Comparison of ENCODE assay signal across 27 cellular contexts in genomic region chr3:52007291-52007690, GRCh38.
"Had no signal": no experiment of that assay in that cellular context is flagged by ENCODE, and none has a peak within 500 bp of the region (broad histone marks: within the 10 kb centered on the region; RNA-seq: fewer than 3 reads in every experiment).

No MANE protein-coding gene starts in this region.

- H3K9me3 Mint-ChIP-seq: activated CD4-positive, alpha-beta memory T cell treated with anti-CD3 and anti-CD28 coated beads for 36 hours; activated CD4-positive, alpha-beta T cell treated with anti-CD3 and anti-CD28 coated beads, Interleukin-2, amount 10 ng/mL, durations not matched to agents 7 days and 5 days; activated naive CD4-positive, alpha-beta T cell treated with anti-CD3 and anti-CD28 coated beads for 36 hours; activated T-cell treated with anti-CD3 and anti-CD28 coated beads, Interleukin-2, amount 50 U/mL, for 4 hours; activated T-helper 17 cell treated with anti-CD3 and anti-CD28 coated beads, Interleukin-2, amount 50 U/mL, for 72 hours; T-cell had no signal

- H3K36me3 ChIP-seq: brain microvascular endothelial cell, Peyer's patch had no signal

- ATAC-seq: activated T-cell treated with anti-CD3 and anti-CD28 coated beads, Interleukin-2, amount 50 U/mL, for 4 hours; activated T-helper 17 cell treated with anti-CD3 and anti-CD28 coated beads, Interleukin-2, amount 50 U/mL, for 72 hours; T-cell had no signal

- H3K4me3 Mint-ChIP-seq: activated CD4-positive, alpha-beta memory T cell treated with anti-CD3 and anti-CD28 coated beads for 36 hours; activated CD4-positive, alpha-beta T cell treated with anti-CD3 and anti-CD28 coated beads, Interleukin-2, amount 10 ng/mL, durations not matched to agents 7 days and 5 days; activated naive CD4-positive, alpha-beta T cell treated with anti-CD3 and anti-CD28 coated beads for 36 hours; activated naive CD8-positive, alpha-beta T cell; activated T-cell treated with anti-CD3 and anti-CD28 coated beads, Interleukin-2, amount 50 U/mL, for 4 hours; activated T-helper 17 cell treated with anti-CD3 and anti-CD28 coated beads, Interleukin-2, amount 50 U/mL, for 72 hours; T-cell had no signal

- H3K4me1 Mint-ChIP-seq: activated T-helper 17 cell treated with anti-CD3 and anti-CD28 coated beads, Interleukin-2, amount 50 U/mL, for 72 hours had no signal

- H3K27me3 Mint-ChIP-seq: activated CD4-positive, alpha-beta memory T cell treated with anti-CD3 and anti-CD28 coated beads for 36 hours; activated naive CD8-positive, alpha-beta T cell; activated T-helper 17 cell treated with anti-CD3 and anti-CD28 coated beads, Interleukin-2, amount 50 U/mL, for 72 hours; T-cell had no signal

- H3K27me3 ChIP-seq: brain microvascular endothelial cell, Peyer's patch had no signal

- H3K27ac ChIP-seq: brain microvascular endothelial cell, Peyer's patch, SK-N-MC, VCaP had no signal

- DNase-seq: activated CD4-positive, alpha-beta memory T cell treated with anti-CD3 and anti-CD28 coated beads for 36 hours; activated CD4-positive, alpha-beta T cell treated with anti-CD3 and anti-CD28 coated beads, Interleukin-2, amount 10 ng/mL, durations not matched to agents 7 days and 5 days; activated CD4-positive, CD25-positive, alpha-beta regulatory T cell; activated CD8-positive, alpha-beta memory T cell treated with anti-CD3 and anti-CD28 coated beads for 24 hours; activated gamma-delta T cell; activated naive CD4-positive, alpha-beta T cell treated with anti-CD3 and anti-CD28 coated beads for 36 hours; activated T-cell treated with anti-CD3 and anti-CD28 coated beads, Interleukin-2, amount 50 U/mL, for 4 hours; amygdala; brain microvascular endothelial cell; cerebellar nuclear complex; IMR-90; KBM-7; NCI-H1048; NCI-H1930; NCI-H2171; NCI-H226; NCI-H526; NCI-H82; Peyer's patch; SHP77 treated with DMSO at 0.1 percent for 48 hours; T-cell; T-helper 2 cell; T1000 had no signal

- H3K9me3 ChIP-seq: Peyer's patch had no signal

- H3K4me3 ChIP-seq: Peyer's patch, SK-N-MC had no signal

- H3K27ac Mint-ChIP-seq: activated CD4-positive, alpha-beta memory T cell treated with anti-CD3 and anti-CD28 coated beads for 36 hours; activated CD4-positive, alpha-beta T cell treated with anti-CD3 and anti-CD28 coated beads, Interleukin-2, amount 10 ng/mL, durations not matched to agents 7 days and 5 days; activated naive CD4-positive, alpha-beta T cell treated with anti-CD3 and anti-CD28 coated beads for 36 hours; activated naive CD8-positive, alpha-beta T cell; activated T-helper 17 cell treated with anti-CD3 and anti-CD28 coated beads, Interleukin-2, amount 50 U/mL, for 72 hours; T-cell had no signal

- H3K36me3 Mint-ChIP-seq: activated CD4-positive, alpha-beta memory T cell treated with anti-CD3 and anti-CD28 coated beads for 36 hours; activated naive CD8-positive, alpha-beta T cell; T-cell had no signal
